Comparison of ENCODE assay signal across 17 cellular contexts in genomic region chr10:4638116-4638515, GRCh38.
"Had no signal": no experiment of that assay in that cellular context is flagged by ENCODE, and none has a peak within 500 bp of the region (broad histone marks: within the 10 kb centered on the region; RNA-seq: fewer than 3 reads in every experiment).

No MANE protein-coding gene starts in this region.

- H3K36me3 Mint-ChIP-seq: activated naive CD8-positive, alpha-beta T cell treated with anti-CD3 and anti-CD28 coated beads for 36 hours; brain; immature natural killer cell; naive thymus-derived CD8-positive, alpha-beta T cell had no signal

- H3K27ac ChIP-seq: coronary artery, esophagus squamous epithelium, stomach, thoracic aorta, VCaP had no signal

- H3K27me3 Mint-ChIP-seq: activated CD8-positive, alpha-beta T cell treated with anti-CD3 and anti-CD28 coated beads for 36 hours; activated naive CD8-positive, alpha-beta T cell treated with anti-CD3 and anti-CD28 coated beads for 36 hours; brain; naive thymus-derived CD8-positive, alpha-beta T cell had no signal

- ATAC-seq: activated CD8-positive, alpha-beta T cell treated with anti-CD3 and anti-CD28 coated beads for 36 hours; naive thymus-derived CD8-positive, alpha-beta T cell; sciatic nerve; SK-N-SH treated with all-trans-retinoic acid at 6 μM for 48 hours had no signal

- H3K9me3 ChIP-seq: esophagus squamous epithelium, stomach, thoracic aorta had no signal

- H3K9me3 Mint-ChIP-seq: activated CD8-positive, alpha-beta T cell treated with anti-CD3 and anti-CD28 coated beads for 36 hours; activated naive CD8-positive, alpha-beta T cell treated with anti-CD3 and anti-CD28 coated beads for 36 hours; brain; central memory CD8-positive, alpha-beta T cell; immature natural killer cell; naive thymus-derived CD8-positive, alpha-beta T cell had no signal

- H3K27me3 ChIP-seq: esophagus squamous epithelium, stomach had no signal

- H3K36me3 ChIP-seq: esophagus squamous epithelium, stomach, thoracic aorta had no signal

- DNase-seq: activated CD8-positive, alpha-beta memory T cell treated with anti-CD3 and anti-CD28 coated beads, Interleukin-2, amount 50 U/mL, for 4 hours; activated CD8-positive, alpha-beta T cell treated with anti-CD3 and anti-CD28 coated beads for 36 hours; activated gamma-delta T cell; activated naive CD8-positive, alpha-beta T cell treated with anti-CD3 and anti-CD28 coated beads for 36 hours; activated T-cell treated with anti-CD3 and anti-CD28 coated beads, Interleukin-2, amount 50 U/mL, for 48 hours; esophagus squamous epithelium; immature natural killer cell; naive thymus-derived CD8-positive, alpha-beta T cell; stimulated activated CD4-positive, alpha-beta T cell treated with anti-CD3 and anti-CD28 coated beads, Interleukin-1b, Interleukin-23, amount 100 ng/mL, for 48 hours; stomach had no signal

- H3K27ac Mint-ChIP-seq: activated CD8-positive, alpha-beta T cell treated with anti-CD3 and anti-CD28 coated beads for 36 hours; activated naive CD8-positive, alpha-beta T cell treated with anti-CD3 and anti-CD28 coated beads for 36 hours; brain; immature natural killer cell; naive thymus-derived CD8-positive, alpha-beta T cell had no signal

- H3K4me1 Mint-ChIP-seq: central memory CD8-positive, alpha-beta T cell; immature natural killer cell; naive thymus-derived CD8-positive, alpha-beta T cell had no signal

- H3K4me3 Mint-ChIP-seq: activated CD8-positive, alpha-beta T cell treated with anti-CD3 and anti-CD28 coated beads for 36 hours; activated naive CD8-positive, alpha-beta T cell treated with anti-CD3 and anti-CD28 coated beads for 36 hours; brain; central memory CD8-positive, alpha-beta T cell; immature natural killer cell; naive thymus-derived CD8-positive, alpha-beta T cell had no signal

- H3K4me3 ChIP-seq: coronary artery, esophagus squamous epithelium, stomach, thoracic aorta had no signal

- H3K4me1 ChIP-seq: stomach had no signal
